In genomic region chr9:127021664-127022337, GRCh38 we compare ENCODE assay signal across 11 cellular contexts.
DNase-seq lines count a peak whose midpoint lies in the region; ATAC-seq and TF ChIP-seq lines count a peak whose summit lies in the region.
"Had no signal": no experiment of that assay in that cellular context is flagged by ENCODE, and none has a peak within 500 bp of the region (broad histone marks: within the 10 kb centered on the region; RNA-seq: fewer than 3 reads in every experiment).

No MANE protein-coding gene starts in this region.

- no peak for TF ChIP-seq CTCF in hepatocyte (IDR thresholded peaks at IDR 0.05; ENCODE audit: poor library complexity)

- no peaks in the 10 kb centered on the region for H3K79me2 ChIP-seq in GM23248 (ENCODE audit: insufficient read depth)
- no peaks in the 10 kb centered on the region for H3K79me2 ChIP-seq in hepatocyte

- H3K36me3 ChIP-seq in GM23248 (ENCODE audit: low read depth): no peaks in the 10 kb centered on the region
- no peaks in the 10 kb centered on the region for H3K36me3 ChIP-seq in hepatocyte (replicated peaks; ENCODE audit: insufficient read depth, low read depth)

- H4K20me1 ChIP-seq in GM23248 (ENCODE audit: insufficient read depth) (no peaks in the 10 kb centered on the region), hepatocyte (ENCODE audit: insufficient read depth, poor library complexity, severe bottlenecking) (no peaks in the 10 kb centered on the region)

- H3K4me2 ChIP-seq in GM23248 (ENCODE audit: unreplicated experiment) (peak overlapping the region; percentile 42), hepatocyte (no peak overlapping the region)

- H3K4me1 ChIP-seq in GM23248 (ENCODE audit: insufficient read depth) (peaks cover 23% of the 10 kb centered on the region), hepatocyte (ENCODE audit: insufficient read depth) (peaks cover 6% of the 10 kb centered on the region)

- in situ Hi-C loops in GM23248 (cut with MboI): no loop called here

- peak overlapping the region; percentile 86 for H3K27ac ChIP-seq in GM23248
- H3K27ac ChIP-seq in angular gyrus (ENCODE audit: low read depth, low read length): peak overlapping the region; percentile 69
- H3K27ac ChIP-seq in hepatocyte: peak overlapping the region; percentile 64

- ATAC-seq in HG03039 (IDR thresholded peaks at IDR 0.05; ENCODE audit: unreplicated experiment): no peak
- ATAC-seq: GM12878 had no signal

- no peaks in the 10 kb centered on the region for H3K9me2 ChIP-seq in GM23248 (ENCODE audit: insufficient read depth)
- no peaks in the 10 kb centered on the region for H3K9me2 ChIP-seq in hepatocyte (replicated peaks; ENCODE audit: insufficient read depth)

- 1 to 2% methylated on average over 9 of the region's 9 CpGs for WGBS in GM23248 (ENCODE audit: low coverage in 1 of 2, low lambda C conversion rate in 2 of 2, missing lambda C conversion rate in 2 of 2), 2 experiments
- WGBS in hepatocyte (ENCODE audit: low lambda C conversion rate, missing lambda C conversion rate): 42% methylated on average over 9 of the region's 9 CpGs

- peak overlapping the region; percentile 65 for H3K9ac ChIP-seq in GM23248

- H3F3A ChIP-seq in GM23248 (ENCODE audit: insufficient read depth): peaks cover 9% of the 10 kb centered on the region

- H2AFZ ChIP-seq in GM23248 (peak overlapping the region; percentile 52), hepatocyte (no peak overlapping the region)

- H3K9me3 ChIP-seq in GM23248 (ENCODE audit: low read depth) (no peaks in the 10 kb centered on the region), hepatocyte (ENCODE audit: low read depth) (no peaks in the 10 kb centered on the region)

- no peaks in the 10 kb centered on the region for H3K27me3 ChIP-seq in GM23248 (replicated peaks; ENCODE audit: insufficient read depth)
- no peaks in the 10 kb centered on the region for H3K27me3 ChIP-seq in hepatocyte

- H3K4me3 ChIP-seq in GM23248: no peak overlapping the region
- no peak overlapping the region for H3K4me3 ChIP-seq in hepatocyte
- no peak overlapping the region for H3K4me3 ChIP-seq in skeletal muscle cell (ENCODE audit: low read depth, low read length)
- H3K4me3 ChIP-seq: GM12878 had no signal

- DNase-seq in GM23248: peak; percentile 98
- peak; percentile 79 for DNase-seq in hepatocyte (ENCODE audit: low spot score)
- peak; percentile 99 for DNase-seq in skeletal muscle cell (ENCODE audit: low read depth)
- DNase-seq in NCI-H748 treated with DMSO at 0.1 percent for 48 hours (lab: John Stamatoyannopoulos, UW): no peak
- DNase-seq in NCI-H345 treated with DMSO at 0.1 percent for 48 hours (lab: John Stamatoyannopoulos, UW; ENCODE audit: unreplicated experiment): no peak
- DNase-seq in DMS79 (lab: John Stamatoyannopoulos, UW): no peak
- DNase-seq: activated CD4-positive, alpha-beta T cell treated with anti-CD3 and anti-CD28 coated beads, Interleukin-2, amount 10 ng/mL, durations not matched to agents 7 days and 5 days; immature natural killer cell had no signal

Comparison
In these comparisons a context has a peak if more than half of its experiments do, and no peak if none do; other contexts are left out.
1. DNase-seq: peak in GM23248 (single experiment), hepatocyte (single experiment) and skeletal muscle cell (single experiment); none in NCI-H748 treated with DMSO at 0.1 percent for 48 hours (single experiment), NCI-H345 treated with DMSO at 0.1 percent for 48 hours (single experiment) and DMS79 (single experiment).
2. Peak in every context shown above with its lines, with median percentiles within 50 percentile points of each other: H3K27ac ChIP-seq.